In the genomic region with DNA sequence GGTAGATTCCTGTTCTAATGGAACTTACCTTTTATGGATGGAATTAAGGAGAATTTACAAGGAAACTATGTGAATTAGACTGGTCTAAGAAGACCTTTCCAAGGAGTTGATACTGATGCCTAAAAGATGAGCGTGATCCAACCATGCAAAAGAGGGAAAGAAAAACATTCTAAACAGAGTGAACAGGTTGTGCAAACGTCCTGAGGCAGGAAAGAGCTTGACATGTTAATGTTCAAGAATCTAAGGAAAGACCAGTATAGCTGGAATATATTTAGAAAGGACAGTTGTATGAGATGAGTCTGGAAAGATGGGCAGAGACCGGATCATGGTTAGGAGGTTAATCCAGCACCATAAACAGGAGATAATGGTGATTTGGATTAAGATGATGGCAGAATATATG, we compare ENCODE assay signal across 13 cellular contexts. TPM values are rescaled to one million over a fixed set of nuclear protein-coding genes. Genes with fewer than 3 reads are reported as not detected.
DNase-seq lines count a peak whose midpoint lies in the region; ATAC-seq and TF ChIP-seq lines count a peak whose summit lies in the region.
"Had no signal": no experiment of that assay in that cellular context is flagged by ENCODE, and none has a peak within 500 bp of the region (broad histone marks: within the 10 kb centered on the region; RNA-seq: fewer than 3 reads in every experiment).

No MANE protein-coding gene starts in this region.

- peak overlapping the region; percentile 98 for H3K4me3 Mint-ChIP-seq in natural killer cell

- H3K27me3 ChIP-seq in DOHH2 (ENCODE audit: control insufficient read depth, low read length): no peaks in the 10 kb centered on the region
- H3K27me3 ChIP-seq in HUES6 (ENCODE audit: control insufficient read depth, insufficient read depth, low read length): no peaks in the 10 kb centered on the region
- H3K27me3 ChIP-seq: right atrium auricular region had no signal

- peaks cover 79% of the 10 kb centered on the region for H3K79me2 ChIP-seq in DOHH2 (ENCODE audit: control insufficient read depth, low read length)

- H3K4me3 ChIP-seq in DOHH2 (ENCODE audit: low read length) (peak overlapping the region; percentile 93), HUES6 (ENCODE audit: low read depth, low read length) (peak overlapping the region; percentile 72)
- H3K4me3 ChIP-seq: right atrium auricular region had no signal

- H3K27ac Mint-ChIP-seq in activated naive CD4-positive, alpha-beta T cell treated with anti-CD3 and anti-CD28 coated beads, Interleukin-2, amount 50 U/mL, for 72 hours: peak overlapping the region; percentile 22 to 98
- peak overlapping the region; percentile 97 to 99 for H3K27ac Mint-ChIP-seq in natural killer cell

- peaks cover 74% of the 10 kb centered on the region for H3K4me1 ChIP-seq in DOHH2 (ENCODE audit: control insufficient read depth, low read length)
- H3K4me1 ChIP-seq in HUES6 (ENCODE audit: control insufficient read depth, insufficient read depth, low read length): peaks cover 16% of the 10 kb centered on the region

- H3K4me1 Mint-ChIP-seq in natural killer cell: peaks cover 45 to 46% of the 10 kb centered on the region in 2 donors

- H3K9me2 ChIP-seq in DOHH2 (replicated peaks; ENCODE audit: control insufficient read depth, low read length): no peaks in the 10 kb centered on the region

- no peak for DNase-seq in activated naive CD4-positive, alpha-beta T cell treated with anti-CD3 and anti-CD28 coated beads, Interleukin-2, amount 50 U/mL, for 72 hours (ENCODE audit: low spot score in 2 of 2)
- DNase-seq in natural killer cell: no peak
- DNase-seq: activated CD4-positive, alpha-beta T cell treated with anti-CD3 and anti-CD28 coated beads, Interleukin-2, amount 50 U/mL, for 48 hours; GOT3; mesenchymal stem cell; NCI-H187; SW 1271 had no signal

- no peak overlapping the region for H3K9ac ChIP-seq in HUES6 (ENCODE audit: low read length)

- no peak for TF ChIP-seq CTCF in DOHH2 (IDR thresholded peaks at IDR 0.05; ENCODE audit: low read depth, low read length, poor library complexity, severe bottlenecking)
- TF ChIP-seq CTCF in natural killer cell (IDR thresholded peaks at IDR 0.05): no peak

- no peaks in the 10 kb centered on the region for H3K9me3 Mint-ChIP-seq in activated naive CD4-positive, alpha-beta T cell treated with anti-CD3 and anti-CD28 coated beads, Interleukin-2, amount 50 U/mL, for 72 hours
- no peaks in the 10 kb centered on the region for H3K9me3 Mint-ChIP-seq in natural killer cell

- no peaks in the 10 kb centered on the region for H3K27me3 Mint-ChIP-seq in natural killer cell (ENCODE audit: low read depth in 2 of 2)

- peaks cover 9% of the 10 kb centered on the region; the same call in 1 of the 2 replicates for H3F3A ChIP-seq in DOHH2 (ENCODE audit: control insufficient read depth, insufficient read depth)

- H3K9me3 ChIP-seq in DOHH2 (ENCODE audit: control insufficient read depth, insufficient read depth, low read length): no peaks in the 10 kb centered on the region
- no peaks in the 10 kb centered on the region for H3K9me3 ChIP-seq in HUES6 (ENCODE audit: control insufficient read depth, insufficient read depth, low read depth, low read length)
- H3K9me3 ChIP-seq: right atrium auricular region had no signal

- peaks cover 5 to 23% of the 10 kb centered on the region in 2 donors for H3K36me3 Mint-ChIP-seq in activated naive CD4-positive, alpha-beta T cell treated with anti-CD3 and anti-CD28 coated beads, Interleukin-2, amount 50 U/mL, for 72 hours
- H3K36me3 Mint-ChIP-seq in natural killer cell: no peaks in the 10 kb centered on the region

- H3K27ac ChIP-seq in DOHH2 (ENCODE audit: low read depth, low read length) (no peak overlapping the region), HUES6 (ENCODE audit: low read depth, low read length) (no peak overlapping the region)
- H3K27ac ChIP-seq: right atrium auricular region had no signal

- H4K20me1 ChIP-seq in DOHH2 (ENCODE audit: control insufficient read depth, insufficient read depth, low read depth, low read length): no peaks in the 10 kb centered on the region; the same call in 1 of the 2 replicates

- peaks cover 10% of the 10 kb centered on the region for H3K36me3 ChIP-seq in DOHH2 (ENCODE audit: control insufficient read depth, low read length)
- H3K36me3 ChIP-seq in HUES6 (ENCODE audit: control insufficient read depth, insufficient read depth, low read length): no peaks in the 10 kb centered on the region
- H3K36me3 ChIP-seq: right atrium auricular region had no signal

- ATAC-seq in activated naive CD4-positive, alpha-beta T cell treated with anti-CD3 and anti-CD28 coated beads, Interleukin-2, amount 50 U/mL, for 72 hours: no peak
- no peak for ATAC-seq in natural killer cell
- ATAC-seq in HG03342 (IDR thresholded peaks at IDR 0.05; ENCODE audit: unreplicated experiment): no peak
- ATAC-seq in GM19324 (IDR thresholded peaks at IDR 0.05; ENCODE audit: low FRiP score, unreplicated experiment): no peak
- no peak for ATAC-seq in HG03159 (IDR thresholded peaks at IDR 0.05; ENCODE audit: unreplicated experiment)

- peak overlapping the region; percentile 98 for H3K4me2 ChIP-seq in DOHH2 (ENCODE audit: low read length)

- intact Hi-C loops in natural killer cell (cut with micrococcal nuclease): no loop called here

RNA-seq across cellular contexts. Expression of gene DDIAS, which starts 1.3 kb away (rescaled TPM):
- 10 to 100 TPM; 16.2 to 21.4 TPM for total RNA-seq in activated naive CD4-positive, alpha-beta T cell treated with anti-CD3 and anti-CD28 coated beads, Interleukin-2, amount 50 U/mL, for 72 hours
- total RNA-seq in natural killer cell: 1 to 10 TPM in 2 of 3 donors, under 1 TPM in 1; 0.89 to 2.4 (median 1.8) TPM

RNA-seq across cellular contexts. Expression of gene PRCP, which starts 2.6 kb away (rescaled TPM):
- 10 to 100 TPM; 27.8 to 30.0 TPM for total RNA-seq in activated naive CD4-positive, alpha-beta T cell treated with anti-CD3 and anti-CD28 coated beads, Interleukin-2, amount 50 U/mL, for 72 hours
- 10 to 100 TPM; 28.1 to 30.0 (median 30.0) TPM for total RNA-seq in natural killer cell

Comparison
In these comparisons a context has a peak if more than half of its experiments do, and no peak if none do; other contexts are left out.
1. RNA of gene DDIAS, which starts 1.3 kb away (total RNA-seq): 16.2 to 21.4 TPM in activated naive CD4-positive, alpha-beta T cell treated with anti-CD3 and anti-CD28 coated beads, Interleukin-2, amount 50 U/mL, for 72 hours; 0.89 to 2.4 TPM in natural killer cell; every median in the first group is over 4 times any median in the second.